Comparison of ENCODE assay signal across 16 cellular contexts in the genomic region with DNA sequence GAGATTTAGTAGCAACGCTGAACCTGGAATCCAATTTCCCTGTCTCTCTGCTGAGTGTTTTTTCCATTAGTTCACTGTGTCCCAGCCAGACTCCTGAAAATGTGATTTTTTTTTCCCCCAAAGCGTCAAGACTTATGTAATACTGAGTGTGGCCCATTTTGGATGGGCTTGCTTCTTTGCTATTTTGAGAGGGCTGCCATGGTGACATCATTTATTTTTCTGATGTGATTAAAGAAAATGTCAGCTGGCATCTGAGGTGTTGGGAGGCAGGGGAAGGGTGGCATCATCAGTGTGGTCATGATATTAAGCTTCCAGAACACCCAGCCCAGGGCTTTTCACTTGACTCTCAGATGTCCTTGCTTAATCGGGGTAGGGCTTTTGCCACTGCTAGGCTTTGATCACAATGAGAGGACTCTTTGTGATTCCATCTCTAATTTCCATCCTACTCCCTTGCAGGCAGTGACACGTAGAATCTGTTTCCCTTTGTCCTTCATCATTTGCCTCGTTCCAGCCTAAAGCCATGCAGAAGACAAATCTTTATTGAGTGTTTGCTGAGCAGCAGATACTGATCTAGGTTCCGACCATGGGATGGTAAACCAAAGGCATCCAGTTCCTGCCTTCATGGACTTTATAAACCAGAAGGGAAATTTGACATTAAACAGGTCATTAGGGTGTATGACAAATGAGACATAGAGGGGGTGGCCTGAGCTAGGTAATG. TPM values are rescaled to one million over a fixed set of nuclear protein-coding genes. Genes with fewer than 3 reads are reported as not detected.
DNase-seq lines count a peak whose midpoint lies in the region; ATAC-seq, FAIRE-seq and TF ChIP-seq lines count a peak whose summit lies in the region.
"Had no signal": no experiment of that assay in that cellular context is flagged by ENCODE, and none has a peak within 500 bp of the region (broad histone marks: within the 10 kb centered on the region; RNA-seq: fewer than 3 reads in every experiment).

No MANE protein-coding gene starts in this region.

- ATAC-seq in RWPE2 (ENCODE audit: low read depth) = no peak
- ATAC-seq: stimulated activated memory B cell treated with anti-CD40 and anti-IgM and Interleukin-4, amounts not matched to agents 10 μg/mL and 1 μg/mL and 100 μg/mL, for 72 hours had no signal

- H3K79me2 ChIP-seq in smooth muscle cell (ENCODE audit: low read depth) = no peaks in the 10 kb centered on the region

- no peak overlapping the region for H3K4me3 ChIP-seq in RWPE2 (ENCODE audit: severe bottlenecking)
- no peak overlapping the region for H3K4me3 ChIP-seq in smooth muscle cell
- H3K4me3 ChIP-seq in small intestine (ENCODE audit: low read depth in 1 of 2, low read length in 2 of 2) = no peak overlapping the region
- H3K4me3 ChIP-seq: transverse colon had no signal

- peak; percentile 68 for FAIRE-seq in H54 (lab: Jason Lieb, UNC)
- no peak for FAIRE-seq in small intestine (lab: Jason Lieb, UNC)

- DNase-seq in H54 (ENCODE audit: insufficient read length, low spot score) = no peak
- DNase-seq in RWPE2 (ENCODE audit: low spot score) = no peak
- DNase-seq in head of caudate nucleus = peak in 24 of 42 donors; percentile 9 to 67 (median 40)
- DNase-seq in smooth muscle cell (lab: John Stamatoyannopoulos, UW; ENCODE audit: unreplicated experiment) = no peak
- no peak for DNase-seq in EL
- no peak for DNase-seq in small intestine
- no peak for DNase-seq in D341Med (ENCODE audit: low spot score)
- DNase-seq: activated gamma-delta T cell, NCI-H1092 treated with DMSO at 0.1 percent for 48 hours, NCI-H2107, NCI-H524, T-helper 1 cell, transverse colon had no signal

- H3K27me3 ChIP-seq in RWPE2 (ENCODE audit: insufficient read depth, poor library complexity, severe bottlenecking) (no peaks in the 10 kb centered on the region), smooth muscle cell (ENCODE audit: low read depth) (no peaks in the 10 kb centered on the region), small intestine (ENCODE audit: control insufficient read depth in 2 of 2, insufficient read depth in 2 of 2, low read length in 2 of 2) (no peaks in the 10 kb centered on the region)
- H3K27me3 ChIP-seq: transverse colon had no signal

- H3K9me3 ChIP-seq in RWPE2 (ENCODE audit: severe bottlenecking) (no peaks in the 10 kb centered on the region), smooth muscle cell (replicated peaks; ENCODE audit: low read depth) (no peaks in the 10 kb centered on the region), small intestine (ENCODE audit: control insufficient read depth, low read depth) (no peaks in the 10 kb centered on the region)
- H3K9me3 ChIP-seq: transverse colon had no signal

- no peak overlapping the region for H2AFZ ChIP-seq in smooth muscle cell (ENCODE audit: low read depth)

- no peak for TF ChIP-seq POLR2A in H54 (IDR thresholded peaks at IDR 0.05; ENCODE audit: low read depth, low read length)

- no peak overlapping the region for H3K9ac ChIP-seq in smooth muscle cell (ENCODE audit: low read depth)
- H3K9ac ChIP-seq: KMS-11 had no signal

- 65% methylated on average over 6 of the region's 6 CpGs for WGBS in smooth muscle cell (ENCODE audit: low lambda C conversion rate)
- 75 to 87% (median 85%) methylated on average over 6 of the region's 6 CpGs for WGBS in small intestine, 3 donors

- TF ChIP-seq CTCF in RWPE2 (IDR thresholded peaks at IDR 0.05; ENCODE audit: poor library complexity, severe bottlenecking) = no peak
- TF ChIP-seq CTCF in smooth muscle cell (IDR thresholded peaks at IDR 0.05; ENCODE audit: borderline replicate concordance, insufficient read depth, poor library complexity, severe bottlenecking) = no peak

- H3K4me2 ChIP-seq in smooth muscle cell = no peak overlapping the region
- H3K4me2 ChIP-seq: KMS-11 had no signal

- H3K36me3 ChIP-seq in RWPE2 (ENCODE audit: low read depth) = no peaks in the 10 kb centered on the region
- H3K36me3 ChIP-seq in smooth muscle cell (ENCODE audit: low read depth) = no peaks in the 10 kb centered on the region
- H3K36me3 ChIP-seq in small intestine (ENCODE audit: control insufficient read depth in 2 of 2, insufficient read depth in 2 of 2, low read length in 2 of 2) = no peaks in the 10 kb centered on the region
- H3K36me3 ChIP-seq: transverse colon had no signal

- no peaks in the 10 kb centered on the region for H4K20me1 ChIP-seq in smooth muscle cell (ENCODE audit: low read depth)

- H3F3A ChIP-seq in smooth muscle cell (ENCODE audit: low read depth) = peaks cover 7% of the 10 kb centered on the region

- intact Hi-C loops in head of caudate nucleus (cut with DNase I) = no loop called here

- H3K4me1 ChIP-seq in RWPE2 (ENCODE audit: insufficient read depth, poor library complexity, severe bottlenecking) (peaks cover 58% of the 10 kb centered on the region), smooth muscle cell (ENCODE audit: low read depth) (no peaks in the 10 kb centered on the region), small intestine (ENCODE audit: control insufficient read depth in 2 of 2, insufficient read depth in 1 of 2, low read depth in 1 of 2, low read length in 1 of 2) (no peaks in the 10 kb centered on the region)
- H3K4me1 ChIP-seq: transverse colon had no signal

- H3K27ac ChIP-seq in RWPE2 (ENCODE audit: poor library complexity, severe bottlenecking) = peak overlapping the region; percentile 97
- peak overlapping the region; percentile 75 for H3K27ac ChIP-seq in smooth muscle cell (ENCODE audit: low read depth)
- H3K27ac ChIP-seq in small intestine (ENCODE audit: low read depth in 1 of 2, low read length in 1 of 2) = no peak overlapping the region
- H3K27ac ChIP-seq: KMS-11, transverse colon had no signal

RNA-seq across cellular contexts. Expression of gene ZNF365, which starts 7.4 kb away (rescaled TPM):
- 3.1 and 3.7 TPM in 2 replicates for total RNA-seq in smooth muscle cell
- 1.9 and 2.0 TPM in 2 replicates for polyA plus RNA-seq in smooth muscle cell
- polyA plus RNA-seq in small intestine = under 1 TPM in 1 of 3 donors, not detected in 2; 0.21 TPM
- total RNA-seq: activated CD4-positive, alpha-beta T cell treated with anti-CD3 and anti-CD28 coated beads, Interleukin-2, amount 10 ng/mL, durations not matched to agents 24 days and 14 days; transverse colon had no signal

Comparison
In these comparisons a context has a peak if more than half of its experiments do, and no peak if none do; other contexts are left out.
1. DNase-seq: peak in head of caudate nucleus (24 of 42); none in H54 (single experiment), RWPE2 (single experiment), smooth muscle cell (single experiment), EL (single experiment), small intestine (single experiment) and D341Med (single experiment).
2. H3K27ac ChIP-seq: peak in RWPE2 (single experiment) and smooth muscle cell (single experiment); none in small intestine (0 of 2).